10 cellular contexts compared by ENCODE assay signal in the genomic region with DNA sequence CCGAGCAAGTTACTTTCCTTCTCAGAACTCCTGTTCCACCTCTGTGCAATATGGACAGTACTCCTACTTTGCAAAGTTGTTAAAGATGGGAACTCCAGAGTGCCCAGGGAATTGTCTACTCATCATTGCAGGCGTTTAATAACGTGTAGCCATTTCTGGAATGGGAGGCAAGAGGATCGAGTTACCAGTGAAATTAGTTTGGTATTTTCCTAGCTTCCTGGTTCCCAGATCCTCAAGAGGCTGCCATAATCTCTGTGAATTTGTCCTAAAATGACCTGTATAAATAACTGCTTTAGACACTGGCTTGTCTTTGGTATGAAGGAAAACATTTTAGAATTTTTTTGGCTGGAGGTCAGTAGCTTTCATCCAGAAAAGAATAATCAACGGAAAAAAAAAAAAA. TPM values are rescaled to one million over a fixed set of nuclear protein-coding genes. Genes with fewer than 3 reads are reported as not detected.
A peak's percentile ranks its signal among the peaks of the same experiment; 100 is the strongest.
DNase-seq lines count a peak whose midpoint lies in the region.
"Had no signal": no experiment of that assay in that cellular context is flagged by ENCODE, and none has a peak within 500 bp of the region (broad histone marks: within the 10 kb centered on the region; RNA-seq: fewer than 3 reads in every experiment).

No MANE protein-coding gene starts in this region.

- H4K91ac ChIP-seq in mesenchymal stem cell (ENCODE audit: low read length), result no peak overlapping the region

- no peaks in the 10 kb centered on the region for H3K79me1 ChIP-seq in mesenchymal stem cell (replicated peaks; ENCODE audit: low read length, poor library complexity, severe bottlenecking)

- H3K18ac ChIP-seq in mesenchymal stem cell (ENCODE audit: low read depth in 1 of 2, low read length in 2 of 2), result no peak overlapping the region

- H3K14ac ChIP-seq in mesenchymal stem cell (ENCODE audit: low read length in 2 of 2), result no peak overlapping the region

- DNase-seq in AG08395 (ENCODE audit: low spot score) (peak; percentile 38), H4 (ENCODE audit: low spot score) (peak; percentile 45), cerebellar cortex (ENCODE audit: low spot score) (peak; percentile 6), mesenchymal stem cell (peak; percentile 6), KBM-7 (no peak), NCI-H345 (lab: John Stamatoyannopoulos, UW) (no peak), C1 segment of cervical spinal cord (lab: John Stamatoyannopoulos, UW) (no peak), hippocampal formation (lab: John Stamatoyannopoulos, UW) (no peak)
- DNase-seq: activated naive CD4-positive, alpha-beta T cell treated with anti-CD3 and anti-CD28 coated beads, Interleukin-2, amount 10 ng/mL, durations not matched to agents 7 days and 5 days; left colon had no signal

- no peak overlapping the region for H3K4me2 ChIP-seq in mesenchymal stem cell (ENCODE audit: low read length, poor library complexity, severe bottlenecking)

- no peak overlapping the region for H3K27ac ChIP-seq in mesenchymal stem cell (ENCODE audit: low read length, poor library complexity, severe bottlenecking)

- no peak overlapping the region for H2BK120ac ChIP-seq in mesenchymal stem cell (ENCODE audit: low read depth, low read length)

- no peak overlapping the region for H2AFZ ChIP-seq in mesenchymal stem cell (ENCODE audit: low read depth, low read length)

- H2BK12ac ChIP-seq in mesenchymal stem cell (ENCODE audit: low read length in 2 of 2), result no peak overlapping the region

- H4K8ac ChIP-seq in mesenchymal stem cell (ENCODE audit: low read length), result no peak overlapping the region

- peaks cover 0 to 3% of the 10 kb centered on the region in 2 experiments for H3K36me3 ChIP-seq in mesenchymal stem cell (ENCODE audit: control insufficient read depth in 1 of 2, insufficient read depth in 2 of 2, low read depth in 1 of 2, low read length in 2 of 2)

- H3K27me3 ChIP-seq in mesenchymal stem cell (ENCODE audit: control insufficient read depth in 1 of 2, insufficient read depth in 1 of 2, low read length in 2 of 2), result no peaks in the 10 kb centered on the region

- H3K23ac ChIP-seq in mesenchymal stem cell (ENCODE audit: low read length in 2 of 2), result no peak overlapping the region

- H3K9ac ChIP-seq in mesenchymal stem cell (ENCODE audit: low read length), result peak overlapping the region; percentile 50

- H2BK5ac ChIP-seq in mesenchymal stem cell (ENCODE audit: low read depth, low read length, poor library complexity, severe bottlenecking), result no peak overlapping the region

- H3K4me1 ChIP-seq in mesenchymal stem cell (ENCODE audit: control insufficient read depth, insufficient read depth, low read depth, low read length), result no peaks in the 10 kb centered on the region

- H3K9me3 ChIP-seq in mesenchymal stem cell (ENCODE audit: control insufficient read depth, low read length), result peaks cover 3% of the 10 kb centered on the region

- in situ Hi-C loops in KBM-7 (cut with MboI; ENCODE audit: low pct_unique_long_range_greater_than_20kb, low sequenced_read_pairs), result no loop called here

- no peak overlapping the region for H2AK5ac ChIP-seq in mesenchymal stem cell (ENCODE audit: low read length, severe bottlenecking)

- no peak overlapping the region for H2BK15ac ChIP-seq in mesenchymal stem cell (ENCODE audit: low read depth, poor library complexity, severe bottlenecking)

- peak overlapping the region in 1 of 2 experiments; percentile 54 for H3K4me3 ChIP-seq in mesenchymal stem cell (ENCODE audit: insufficient read depth in 1 of 2, low read depth in 1 of 2, low read length in 2 of 2)

- no peak overlapping the region for H3K4ac ChIP-seq in mesenchymal stem cell (ENCODE audit: low read depth in 1 of 2, low read length in 2 of 2)

- 66% methylated on average over 5 of the region's 5 CpGs for WGBS in mesenchymal stem cell

RNA-seq across cellular contexts. Expression of a gene that starts 27.7 kb away (rescaled TPM):
- 23.0 and 25.4 TPM in 2 replicates for total RNA-seq in H4 (2014; rRNA removed; shearing (Covaris generic))
- polyA plus RNA-seq in mesenchymal stem cell (2013, experiment 1 of 2), result 10.3 TPM
- 7.8 TPM for polyA plus RNA-seq in mesenchymal stem cell (2013, experiment 2 of 2)

Comparison
In these comparisons a context has a peak if more than half of its experiments do, and no peak if none do; other contexts are left out.
1. DNase-seq: peak in AG08395 (single experiment), H4 (single experiment), cerebellar cortex (single experiment) and mesenchymal stem cell (single experiment); none in KBM-7 (single experiment), NCI-H345 (single experiment), C1 segment of cervical spinal cord (0 of 14) and hippocampal formation (0 of 2).